Comparison of ENCODE assay signal across 32 cellular contexts in the genomic region with DNA sequence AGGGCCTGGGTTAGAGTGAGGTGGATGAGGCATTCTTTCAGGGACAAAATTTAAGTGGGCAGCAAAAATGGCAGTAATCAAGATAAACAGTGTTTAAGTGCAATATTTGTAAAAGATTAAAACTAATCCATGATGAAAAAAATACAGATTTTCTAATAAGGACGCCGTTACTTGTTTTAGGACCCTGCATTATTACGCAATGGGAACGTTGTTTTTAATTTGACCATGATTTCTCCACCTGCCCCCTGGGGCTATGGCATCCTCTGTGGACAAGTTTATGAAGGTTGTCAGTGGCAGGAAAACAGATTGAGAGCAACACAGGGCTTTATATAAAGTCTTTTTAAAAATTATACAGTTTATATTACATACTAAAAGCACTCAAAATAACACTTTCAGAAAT.
"Had no signal": no experiment of that assay in that cellular context is flagged by ENCODE, and none has a peak within 500 bp of the region (broad histone marks: within the 10 kb centered on the region; RNA-seq: fewer than 3 reads in every experiment).

No MANE protein-coding gene starts in this region.

- FAIRE-seq: bronchial epithelial cell, TTC549 had no signal

- H3K36me3 ChIP-seq: adrenal gland, ascending aorta, cardiac muscle cell had no signal

- H3K9me3 ChIP-seq: adrenal gland, ascending aorta had no signal

- H3K27me3 ChIP-seq: adrenal gland, ascending aorta, cardiac muscle cell had no signal

- H3K4me3 ChIP-seq: adrenal gland, ascending aorta, cardiac muscle cell had no signal

- H3K27ac ChIP-seq: adrenal gland, ascending aorta, cardiac muscle cell, VCaP had no signal

- H3K4me1 ChIP-seq: adrenal gland, ascending aorta had no signal

- DNase-seq: activated B cell treated with CpG ODN at 0.5 μM for 24 hours; activated CD4-positive, alpha-beta memory T cell treated with anti-CD3 and anti-CD28 coated beads for 36 hours; activated CD4-positive, alpha-beta T cell treated with anti-CD3 and anti-CD28 coated beads for 4 hours; activated CD4-positive, alpha-beta T cell treated with anti-CD3 and anti-CD28 coated beads, Interleukin-2, amount 10 ng/mL, durations not matched to agents 24 days and 14 days; activated CD4-positive, alpha-beta T cell treated with anti-CD3 and anti-CD28 coated beads, Interleukin-2, amount 50 U/mL, for 1 hour; activated CD4-positive, alpha-beta T cell treated with anti-CD3 and anti-CD28 coated beads, Interleukin-2, amount 50 U/mL, for 4 hours; activated CD4-positive, CD25-positive, alpha-beta regulatory T cell treated with anti-CD3 and anti-CD28 coated beads, Interleukin-2, amount 50 U/mL, for 72 hours; activated CD8-positive, alpha-beta memory T cell treated with anti-CD3 and anti-CD28 coated beads, Interleukin-2, amount 50 U/mL, for 4 hours; activated CD8-positive, alpha-beta T cell treated with anti-CD3 and anti-CD28 coated beads for 36 hours; activated effector memory CD4-positive, alpha-beta T cell treated with anti-CD3 and anti-CD28 coated beads, Interleukin-2, amount 50 U/mL, for 16 hours; activated gamma-delta T cell treated with Interleukin-2 at 50 U/mL for 16 hours; activated naive CD4-positive, alpha-beta T cell; activated naive CD4-positive, alpha-beta T cell treated with anti-CD3 and anti-CD28 coated beads for 36 hours; activated naive CD4-positive, alpha-beta T cell treated with anti-CD3 and anti-CD28 coated beads, Interleukin-2, amount 50 U/mL, for 16 hours; activated naive CD8-positive, alpha-beta T cell treated with anti-CD3 and anti-CD28 coated beads for 36 hours; activated T-cell treated with anti-CD3 and anti-CD28 coated beads for 4 hours; activated T-cell treated with anti-CD3 and anti-CD28 coated beads, Interleukin-2, amount 50 U/mL, for 1 hour; activated T-cell treated with anti-CD3 and anti-CD28 coated beads, Interleukin-2, amount 50 U/mL, for 4 hours; activated T-cell treated with anti-CD3 and anti-CD28 coated beads, Interleukin-2, amount 50 U/mL, for 72 hours; adrenal gland; amniotic stem cell; caudate nucleus; cerebellar nuclear complex; T-helper 2 cell; T-helper 9 cell had no signal

- ATAC-seq: activated CD8-positive, alpha-beta T cell treated with anti-CD3 and anti-CD28 coated beads for 36 hours; activated naive CD4-positive, alpha-beta T cell treated with anti-CD3 and anti-CD28 coated beads, Interleukin-2, amount 50 U/mL, for 72 hours; activated T-cell treated with anti-CD3 and anti-CD28 coated beads, Interleukin-2, amount 50 U/mL, for 4 hours; activated T-cell treated with anti-CD3 and anti-CD28 coated beads, Interleukin-2, amount 50 U/mL, for 72 hours; activated T-helper 17 cell treated with anti-CD3 and anti-CD28 coated beads, Interleukin-2, amount 50 U/mL, for 72 hours had no signal
